In the genomic region with DNA sequence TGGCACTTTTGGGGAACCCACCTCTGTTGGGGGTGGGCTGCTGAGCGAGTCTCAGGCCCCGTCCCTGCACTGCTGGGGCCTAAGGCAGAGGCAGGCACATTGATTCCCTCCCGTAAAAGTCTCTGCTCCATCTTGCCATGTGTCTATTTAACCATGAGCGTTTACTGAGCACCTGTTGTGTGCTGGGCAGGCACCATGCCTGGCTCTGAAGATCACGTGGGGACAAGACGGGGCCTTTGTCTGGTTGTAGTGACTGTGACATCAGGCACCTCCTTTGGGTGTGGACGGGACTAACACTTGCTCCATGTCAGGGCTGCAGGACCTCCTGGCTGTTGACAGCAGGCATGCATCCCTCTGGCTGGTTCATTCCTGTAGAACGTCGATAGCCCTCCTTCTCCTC, we compare ENCODE assay signal across 16 cellular contexts.
DNase-seq lines count a peak whose midpoint lies in the region; ATAC-seq, FAIRE-seq and TF ChIP-seq lines count a peak whose summit lies in the region.
"Had no signal": no experiment of that assay in that cellular context is flagged by ENCODE, and none has a peak within 500 bp of the region (broad histone marks: within the 10 kb centered on the region; RNA-seq: fewer than 3 reads in every experiment).

No MANE protein-coding gene starts in this region.

- H3K27me3 Mint-ChIP-seq in activated naive CD4-positive, alpha-beta T cell treated with anti-CD3 and anti-CD28 coated beads, Interleukin-2, amount 50 U/mL, for 24 hours = no peaks in the 10 kb centered on the region
- H3K27me3 Mint-ChIP-seq in activated naive CD4-positive, alpha-beta T cell treated with anti-CD3 and anti-CD28 coated beads, Interleukin-2, amount 10 ng/mL, durations not matched to agents 7 days and 5 days = peaks cover 12% of the 10 kb centered on the region
- peaks cover 17% of the 10 kb centered on the region for H3K27me3 Mint-ChIP-seq in glutamatergic neuron (ENCODE audit: unreplicated experiment)

- peaks cover 31 to 33% (median 32%) of the 10 kb centered on the region in 3 donors for H3K4me1 ChIP-seq in pancreas

- no peaks in the 10 kb centered on the region for H3K36me3 Mint-ChIP-seq in activated naive CD4-positive, alpha-beta T cell treated with anti-CD3 and anti-CD28 coated beads, Interleukin-2, amount 50 U/mL, for 24 hours
- no peaks in the 10 kb centered on the region for H3K36me3 Mint-ChIP-seq in activated naive CD4-positive, alpha-beta T cell treated with anti-CD3 and anti-CD28 coated beads, Interleukin-2, amount 10 ng/mL, durations not matched to agents 7 days and 5 days
- H3K36me3 Mint-ChIP-seq in glutamatergic neuron (ENCODE audit: unreplicated experiment) = no peaks in the 10 kb centered on the region

- FAIRE-seq in pancreas (lab: Jason Lieb, UNC) = no peak
- FAIRE-seq: D721Med had no signal

- no peaks in the 10 kb centered on the region for H3K9me3 Mint-ChIP-seq in activated naive CD4-positive, alpha-beta T cell treated with anti-CD3 and anti-CD28 coated beads, Interleukin-2, amount 50 U/mL, for 24 hours
- H3K9me3 Mint-ChIP-seq in activated naive CD4-positive, alpha-beta T cell treated with anti-CD3 and anti-CD28 coated beads, Interleukin-2, amount 10 ng/mL, durations not matched to agents 7 days and 5 days = no peaks in the 10 kb centered on the region
- H3K9me3 Mint-ChIP-seq in glutamatergic neuron (ENCODE audit: unreplicated experiment) = peaks cover 8% of the 10 kb centered on the region
- H3K9me3 Mint-ChIP-seq: GM23338 had no signal

- H3K36me3 ChIP-seq in WERI-Rb-1 = no peaks in the 10 kb centered on the region
- no peaks in the 10 kb centered on the region for H3K36me3 ChIP-seq in pancreas
- H3K36me3 ChIP-seq: MG63, Peyer's patch had no signal

- 46 to 54% methylated on average over 9 of the region's 9 CpGs for whole genome bisulfite sequencing in pancreas, 2 donors

- DNase-seq in activated naive CD4-positive, alpha-beta T cell treated with anti-CD3 and anti-CD28 coated beads, Interleukin-2, amount 10 ng/mL, durations not matched to agents 7 days and 5 days = no peak
- DNase-seq in WERI-Rb-1 (no peak), glutamatergic neuron (no peak), pancreas (peak in 2 of 6 donors; percentile 47 to 60), NCI-H2029 treated with DMSO at 0.1 percent for 48 hours (lab: John Stamatoyannopoulos, UW) (no peak)
- DNase-seq in activated CD4-positive, alpha-beta T cell treated with anti-CD3 and anti-CD28 coated beads for 4 hours = no peak
- DNase-seq: NCI-H2171, NCI-H524 treated with DMSO at 0.1 percent for 48 hours had no signal

- peak; percentile 2 to 20 (median 8) for ATAC-seq in pancreas
- no peak for ATAC-seq in HG03432 (IDR thresholded peaks at IDR 0.05; ENCODE audit: unreplicated experiment)

- H3K9me3 ChIP-seq in WERI-Rb-1 (ENCODE audit: severe bottlenecking) (no peaks in the 10 kb centered on the region), pancreas (no peaks in the 10 kb centered on the region)
- H3K9me3 ChIP-seq: MG63, Peyer's patch, SJSA1 had no signal

- no peaks in the 10 kb centered on the region for H3K27me3 ChIP-seq in WERI-Rb-1 (ENCODE audit: insufficient read depth, low read depth, severe bottlenecking)
- no peaks in the 10 kb centered on the region for H3K27me3 ChIP-seq in pancreas
- H3K27me3 ChIP-seq: MG63, Peyer's patch, SJSA1 had no signal

- H3K4me3 ChIP-seq in WERI-Rb-1 (ENCODE audit: low read depth, low read length) = no peak overlapping the region
- H3K4me3 ChIP-seq in pancreas = no peak overlapping the region
- H3K4me3 ChIP-seq: GM23338, MG63, Peyer's patch, SJSA1 had no signal

- intact Hi-C loops in pancreas (cut with DNase I) = loop anchor here in 1 of 3 donors (10.0 kb wide), 1 partner anchor 98 kb away; no protein-coding TSS in a partner anchor

- H3K27ac ChIP-seq in WERI-Rb-1 (peak overlapping the region; percentile 18; the same call in 1 of the 2 replicates), pancreas (peak overlapping the region; percentile 65 to 90 (median 74))
- H3K27ac ChIP-seq: C4-2B, Peyer's patch, SJSA1 had no signal

- CTCF ChIA-PET in activated naive CD4-positive, alpha-beta T cell treated with anti-CD3 and anti-CD28 coated beads, Interleukin-2, amount 10 ng/mL, durations not matched to agents 7 days and 5 days (lab: Charles Lee) = interaction anchor here (1.6 kb wide), 1 partner anchor 14 kb away, joined by 5 read pairs; no protein-coding TSS in a partner anchor

- no peak for TF ChIP-seq CTCF in WERI-Rb-1 (IDR thresholded peaks at IDR 0.05; ENCODE audit: low read depth, low read length)
- TF ChIP-seq CTCF in glutamatergic neuron (IDR thresholded peaks at IDR 0.05; ENCODE audit: partially characterized antibody, unreplicated experiment) = no peak
- no peak for TF ChIP-seq CTCF in pancreas (IDR thresholded peaks at IDR 0.05)

- peak overlapping the region; percentile 46 for H3K27ac Mint-ChIP-seq in activated naive CD4-positive, alpha-beta T cell treated with anti-CD3 and anti-CD28 coated beads, Interleukin-2, amount 50 U/mL, for 24 hours
- no peak overlapping the region for H3K27ac Mint-ChIP-seq in activated naive CD4-positive, alpha-beta T cell treated with anti-CD3 and anti-CD28 coated beads, Interleukin-2, amount 10 ng/mL, durations not matched to agents 7 days and 5 days
- peak overlapping the region; percentile 52 for H3K27ac Mint-ChIP-seq in glutamatergic neuron (ENCODE audit: unreplicated experiment)

- H3K4me1 Mint-ChIP-seq in activated naive CD4-positive, alpha-beta T cell treated with anti-CD3 and anti-CD28 coated beads, Interleukin-2, amount 50 U/mL, for 24 hours = peaks cover 5% of the 10 kb centered on the region
- H3K4me1 Mint-ChIP-seq in activated naive CD4-positive, alpha-beta T cell treated with anti-CD3 and anti-CD28 coated beads, Interleukin-2, amount 10 ng/mL, durations not matched to agents 7 days and 5 days = peaks cover 5% of the 10 kb centered on the region
- peaks cover 43% of the 10 kb centered on the region for H3K4me1 Mint-ChIP-seq in glutamatergic neuron (ENCODE audit: low read depth, unreplicated experiment)

- no peak overlapping the region for H3K4me3 Mint-ChIP-seq in activated naive CD4-positive, alpha-beta T cell treated with anti-CD3 and anti-CD28 coated beads, Interleukin-2, amount 50 U/mL, for 24 hours
- H3K4me3 Mint-ChIP-seq in activated naive CD4-positive, alpha-beta T cell treated with anti-CD3 and anti-CD28 coated beads, Interleukin-2, amount 10 ng/mL, durations not matched to agents 7 days and 5 days = no peak overlapping the region
- peak overlapping the region; percentile 9 for H3K4me3 Mint-ChIP-seq in glutamatergic neuron (ENCODE audit: unreplicated experiment)
- H3K4me3 Mint-ChIP-seq: GM23338 had no signal
